14 cellular contexts compared by ENCODE assay signal in the genomic region with DNA sequence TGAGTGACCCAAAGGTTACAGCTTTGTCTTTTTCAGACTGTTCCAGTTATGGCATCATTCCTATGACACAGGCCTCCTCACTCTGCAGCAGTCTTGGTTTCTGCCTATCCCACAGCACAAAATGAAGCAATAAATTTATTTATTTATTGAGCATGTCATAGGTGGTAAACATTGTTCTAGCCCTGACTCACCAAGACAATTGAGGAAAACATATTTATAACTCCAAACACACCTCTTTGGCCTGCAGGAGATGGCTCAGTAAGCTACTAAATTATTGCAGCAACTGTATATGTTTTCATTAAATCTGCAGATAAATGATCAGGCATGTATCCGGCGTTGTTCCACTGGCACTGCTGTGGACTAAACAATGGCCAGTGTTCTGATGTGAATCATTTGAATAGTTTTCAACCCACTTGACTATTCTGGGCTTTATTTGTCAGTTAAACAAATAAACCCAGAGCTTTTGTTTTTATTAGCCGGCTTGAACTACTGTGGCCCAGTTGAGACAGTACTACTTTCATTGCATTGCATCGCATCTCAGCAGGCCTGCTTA.
DNase-seq lines count a peak whose midpoint lies in the region; ATAC-seq, FAIRE-seq and TF ChIP-seq lines count a peak whose summit lies in the region.
"Had no signal": no experiment of that assay in that cellular context is flagged by ENCODE, and none has a peak within 500 bp of the region (broad histone marks: within the 10 kb centered on the region; RNA-seq: fewer than 3 reads in every experiment).

No MANE protein-coding gene starts in this region.

- H3K9me3 ChIP-seq in A549, result no peaks in the 10 kb centered on the region
- H3K9me3 ChIP-seq in astrocyte (ENCODE audit: insufficient read depth, low read depth, low read length), result no peaks in the 10 kb centered on the region
- H3K9me3 ChIP-seq: BLaER1, neutrophil, Peyer's patch, testis had no signal

- TF ChIP-seq CTCF in A549 (IDR thresholded peaks at IDR 0.05) (no peak), HFFc6 (IDR thresholded peaks at IDR 0.05) (no peak), astrocyte (IDR thresholded peaks at IDR 0.05; ENCODE audit: insufficient read depth, low read depth, low read length) (no peak)

- peak in 1 of 2 experiments; percentile 35; a peak in 1 of 5 replicates for TF ChIP-seq EP300 in A549 (IDR thresholded peaks at IDR 0.05)

- H3K9ac ChIP-seq in astrocyte (ENCODE audit: low read length), result peak overlapping the region; percentile 59
- H3K9ac ChIP-seq: BLaER1 had no signal

- no peaks in the 10 kb centered on the region for H4K20me1 ChIP-seq in astrocyte (ENCODE audit: insufficient read depth, low read length)
- H4K20me1 ChIP-seq: BLaER1 had no signal

- 4% methylated on average over 4 of the region's 4 CpGs for WGBS in A549 (ENCODE audit: missing lambda C conversion rate)

- no peaks in the 10 kb centered on the region for H3K36me3 ChIP-seq in astrocyte (ENCODE audit: insufficient read depth, low read length)
- H3K36me3 ChIP-seq: BLaER1, neutrophil, Peyer's patch had no signal

- H3K4me3 ChIP-seq in A549 (no peak overlapping the region), astrocyte (ENCODE audit: insufficient read depth, low read depth, low read length) (no peak overlapping the region)
- H3K4me3 ChIP-seq: BLaER1, Peyer's patch, testis had no signal

- no peak for TF ChIP-seq POLR2A in A549 (IDR thresholded peaks at IDR 0.05; ENCODE audit: low read length)

- H3K27me3 ChIP-seq in astrocyte (ENCODE audit: insufficient read depth, low read length), result no peaks in the 10 kb centered on the region
- H3K27me3 ChIP-seq: BLaER1, Peyer's patch, testis had no signal

- no peaks in the 10 kb centered on the region for H3K9me3 Mint-ChIP-seq in HFFc6
- peaks cover 6% of the 10 kb centered on the region for H3K9me3 Mint-ChIP-seq in astrocyte (ENCODE audit: unreplicated experiment)

- H3K27me3 Mint-ChIP-seq in HFFc6 (ENCODE audit: insufficient read depth), result peaks cover 1% of the 10 kb centered on the region
- peaks cover 4% of the 10 kb centered on the region for H3K27me3 Mint-ChIP-seq in astrocyte (ENCODE audit: low read depth, unreplicated experiment)

- H3K27ac Mint-ChIP-seq in HFFc6, result peak overlapping the region; percentile 87
- peak overlapping the region; percentile 58 for H3K27ac Mint-ChIP-seq in astrocyte (ENCODE audit: unreplicated experiment)

- POLR2A ChIA-PET in A549 (lab: Yijun Ruan, JAX), result interaction anchor here (1.0 to 1.2 kb wide), 2 partner anchors 72 to 83 kb away, joined by 3 to 4 read pairs; a partner anchor contains a TSS

- TF ChIP-seq RAD21 in A549 (conservative IDR thresholded peaks at IDR 0.05 in 1 of 2, IDR thresholded peaks at IDR 0.05 in 1 of 2), result no peak

- H3K4me3 Mint-ChIP-seq in HFFc6 (peak overlapping the region; percentile 78), astrocyte (ENCODE audit: unreplicated experiment) (no peak overlapping the region)

- H3K4me1 Mint-ChIP-seq in HFFc6 (ENCODE audit: low read depth), result peaks cover 69% of the 10 kb centered on the region
- H3K4me1 Mint-ChIP-seq in astrocyte (ENCODE audit: low read depth, unreplicated experiment), result peaks cover 39% of the 10 kb centered on the region

- H3K79me2 ChIP-seq in astrocyte (ENCODE audit: insufficient read depth, low read length), result no peaks in the 10 kb centered on the region

- H3K4me1 ChIP-seq in A549 (peaks cover 35% of the 10 kb centered on the region), astrocyte (ENCODE audit: insufficient read depth, low read length) (peaks cover 37% of the 10 kb centered on the region)
- H3K4me1 ChIP-seq: BLaER1, Peyer's patch, testis had no signal

- H3K27ac ChIP-seq in A549 (peak overlapping the region; percentile 46 to 71; a peak in 5 of 6 replicates), astrocyte (ENCODE audit: low read depth, low read length) (peak overlapping the region; percentile 75)
- H3K27ac ChIP-seq: BLaER1, HL-60, neutrophil, Peyer's patch, testis had no signal

- DNase-seq in A549 (ENCODE audit: low read depth in 1 of 2, low spot score in 1 of 2) (peak; percentile 25 to 49), HFFc6 (peak; percentile 89), astrocyte (ENCODE audit: low read depth) (peak; percentile 92), inferior parietal cortex (ENCODE audit: extremely low spot score) (peak; percentile 8), cerebellar nuclear complex (lab: John Stamatoyannopoulos, UW) (no peak), RCC 7860 (ENCODE audit: low spot score) (no peak)
- no peak for DNase-seq in activated effector memory CD4-positive, alpha-beta T cell treated with anti-CD3 and anti-CD28 coated beads, Interleukin-2, amount 50 U/mL, for 16 hours
- DNase-seq: NCI-H1436 treated with DMSO at 0.1 percent for 48 hours, Peyer's patch, testis had no signal

- H2AFZ ChIP-seq in astrocyte (ENCODE audit: low read depth, low read length), result no peak overlapping the region

- peak; percentile 81 to 85 for ATAC-seq in A549
- ATAC-seq in HG03378 (IDR thresholded peaks at IDR 0.05; ENCODE audit: unreplicated experiment), result no peak

- H3K4me2 ChIP-seq in A549 (peak overlapping the region; percentile 47), astrocyte (ENCODE audit: low read length) (peak overlapping the region; percentile 63)
- H3K4me2 ChIP-seq: BLaER1 had no signal

- CTCF ChIA-PET in A549 (lab: Yijun Ruan, JAX), result interaction anchor here (0.7 to 5.7 kb wide), 12 partner anchors 11 to 150 kb away, joined by 3 to 37 read pairs (median 5); a partner anchor contains a TSS

- H3K36me3 Mint-ChIP-seq in HFFc6 (ENCODE audit: low read depth) (no peaks in the 10 kb centered on the region; the same call in 1 of the 2 replicates), astrocyte (ENCODE audit: low read depth, unreplicated experiment) (no peaks in the 10 kb centered on the region)

- no peak for FAIRE-seq in A549 (lab: Jason Lieb, UNC)
- peak; percentile 77 for FAIRE-seq in astrocyte (lab: Jason Lieb, UNC)
- FAIRE-seq in RCC 7860 (lab: Jason Lieb, UNC), result no peak

TF ChIP-seq in A549, 52 proteins besides CTCF, POLR2A, EP300 and RAD21 (continues in another document):
- TF ChIP-seq, protein P1, sequence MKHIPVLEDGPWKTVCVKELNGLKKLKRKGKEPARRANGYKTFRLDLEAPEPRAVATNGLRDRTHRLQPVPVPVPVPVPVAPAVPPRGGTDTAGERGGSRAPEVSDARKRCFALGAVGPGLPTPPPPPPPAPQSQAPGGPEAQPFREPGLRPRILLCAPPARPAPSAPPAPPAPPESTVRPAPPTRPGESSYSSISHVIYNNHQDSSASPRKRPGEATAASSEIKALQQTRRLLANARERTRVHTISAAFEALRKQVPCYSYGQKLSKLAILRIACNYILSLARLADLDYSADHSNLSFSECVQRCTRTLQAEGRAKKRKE (CRISPR knock-in tag; IDR thresholded peaks at IDR 0.05; ENCODE audit: low read depth), result no peak
- TF ChIP-seq, protein P2, sequence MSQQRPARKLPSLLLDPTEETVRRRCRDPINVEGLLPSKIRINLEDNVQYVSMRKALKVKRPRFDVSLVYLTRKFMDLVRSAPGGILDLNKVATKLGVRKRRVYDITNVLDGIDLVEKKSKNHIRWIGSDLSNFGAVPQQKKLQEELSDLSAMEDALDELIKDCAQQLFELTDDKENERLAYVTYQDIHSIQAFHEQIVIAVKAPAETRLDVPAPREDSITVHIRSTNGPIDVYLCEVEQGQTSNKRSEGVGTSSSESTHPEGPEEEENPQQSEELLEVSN (IDR thresholded peaks at IDR 0.05; ENCODE audit: borderline replicate concordance, low read depth), result no peak
- peak; percentile 25; the same call in 1 of the 2 replicates for TF ChIP-seq GATA3 (IDR thresholded peaks at IDR 0.05; ENCODE audit: borderline replicate concordance)
- no peak for TF ChIP-seq FOXS1 (CRISPR knock-in tag; IDR thresholded peaks at IDR 0.05)
- no peak for TF ChIP-seq RARB (CRISPR knock-in tag; IDR thresholded peaks at IDR 0.05)
- TF ChIP-seq, protein P3, sequence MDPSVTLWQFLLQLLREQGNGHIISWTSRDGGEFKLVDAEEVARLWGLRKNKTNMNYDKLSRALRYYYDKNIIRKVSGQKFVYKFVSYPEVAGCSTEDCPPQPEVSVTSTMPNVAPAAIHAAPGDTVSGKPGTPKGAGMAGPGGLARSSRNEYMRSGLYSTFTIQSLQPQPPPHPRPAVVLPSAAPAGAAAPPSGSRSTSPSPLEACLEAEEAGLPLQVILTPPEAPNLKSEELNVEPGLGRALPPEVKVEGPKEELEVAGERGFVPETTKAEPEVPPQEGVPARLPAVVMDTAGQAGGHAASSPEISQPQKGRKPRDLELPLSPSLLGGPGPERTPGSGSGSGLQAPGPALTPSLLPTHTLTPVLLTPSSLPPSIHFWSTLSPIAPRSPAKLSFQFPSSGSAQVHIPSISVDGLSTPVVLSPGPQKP (IDR thresholded peaks at IDR 0.05; ENCODE audit: low read depth, low read length), result no peak
- TF ChIP-seq, protein P4, sequence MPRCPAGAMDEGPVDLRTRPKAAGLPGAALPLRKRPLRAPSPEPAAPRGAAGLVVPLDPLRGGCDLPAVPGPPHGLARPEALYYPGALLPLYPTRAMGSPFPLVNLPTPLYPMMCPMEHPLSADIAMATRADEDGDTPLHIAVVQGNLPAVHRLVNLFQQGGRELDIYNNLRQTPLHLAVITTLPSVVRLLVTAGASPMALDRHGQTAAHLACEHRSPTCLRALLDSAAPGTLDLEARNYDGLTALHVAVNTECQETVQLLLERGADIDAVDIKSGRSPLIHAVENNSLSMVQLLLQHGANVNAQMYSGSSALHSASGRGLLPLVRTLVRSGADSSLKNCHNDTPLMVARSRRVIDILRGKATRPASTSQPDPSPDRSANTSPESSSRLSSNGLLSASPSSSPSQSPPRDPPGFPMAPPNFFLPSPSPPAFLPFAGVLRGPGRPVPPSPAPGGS (IDR thresholded peaks at IDR 0.05), result no peak
- no peak for TF ChIP-seq ZC3H11A (IDR thresholded peaks at IDR 0.05)
- TF ChIP-seq RCOR1 (IDR thresholded peaks at IDR 0.05; ENCODE audit: low read depth, low read length), result no peak
- TF ChIP-seq CBX2 (IDR thresholded peaks at IDR 0.05; ENCODE audit: borderline replicate concordance, low read depth), result no peak
- TF ChIP-seq JUNB (IDR thresholded peaks at IDR 0.05), result peak; percentile 50; the same call in 1 of the 2 replicates
- TF ChIP-seq NR3C1 (IDR thresholded peaks at IDR 0.05), result no peak
- no peak for TF ChIP-seq POLR2AphosphoS2 (conservative IDR thresholded peaks at IDR 0.05; ENCODE audit: low read length)
- no peak for TF ChIP-seq KDM5A (IDR thresholded peaks at IDR 0.05)
- no peak for TF ChIP-seq EHF (CRISPR knock-in tag; IDR thresholded peaks at IDR 0.05)
- TF ChIP-seq SMC3 (IDR thresholded peaks at IDR 0.05), result no peak
- TF ChIP-seq RNF2 (IDR thresholded peaks at IDR 0.05; ENCODE audit: borderline replicate concordance, low read depth), result no peak

Comparison
In these comparisons a context has a peak if more than half of its experiments do, and no peak if none do; other contexts are left out.
1. DNase-seq: peak in A549 (2 of 2), HFFc6 (single experiment), astrocyte (single experiment) and inferior parietal cortex (single experiment); none in cerebellar nuclear complex (0 of 2), RCC 7860 (single experiment) and activated effector memory CD4-positive, alpha-beta T cell treated with anti-CD3 and anti-CD28 coated beads, Interleukin-2, amount 50 U/mL, for 16 hours (single experiment).